Comparison of ENCODE assay signal across 18 cellular contexts in genomic region chr9:107546859-107547258, GRCh38. TPM values are rescaled to one million over a fixed set of nuclear protein-coding genes. Genes with fewer than 3 reads are reported as not detected.
DNase-seq lines count a peak whose midpoint lies in the region; ATAC-seq and TF ChIP-seq lines count a peak whose summit lies in the region.
"Had no signal": no experiment of that assay in that cellular context is flagged by ENCODE, and none has a peak within 500 bp of the region (broad histone marks: within the 10 kb centered on the region; RNA-seq: fewer than 3 reads in every experiment).

No MANE protein-coding gene starts in this region.

- no peak overlapping the region for H3K27ac Mint-ChIP-seq in T-helper 17 cell

- peaks cover 24% of the 10 kb centered on the region for H3K4me1 ChIP-seq in suprapubic skin
- peaks cover 21% of the 10 kb centered on the region for H3K4me1 ChIP-seq in lower lobe of right lung

- no peak for TF ChIP-seq POLR2A in suprapubic skin (IDR thresholded peaks at IDR 0.05)

- TF ChIP-seq EP300 in suprapubic skin (IDR thresholded peaks at IDR 0.05), result no peak

- no peak overlapping the region for H3K4me3 Mint-ChIP-seq in T-helper 17 cell

- H3K27me3 ChIP-seq in suprapubic skin (no peaks in the 10 kb centered on the region), lower lobe of right lung (ENCODE audit: low read depth) (no peaks in the 10 kb centered on the region)

- no peaks in the 10 kb centered on the region for H3K4me1 Mint-ChIP-seq in T-helper 17 cell

- no peak for TF ChIP-seq CTCF in suprapubic skin (IDR thresholded peaks at IDR 0.05)
- TF ChIP-seq CTCF in lower lobe of right lung (IDR thresholded peaks at IDR 0.05), result no peak

- H3K4me3 ChIP-seq in suprapubic skin, result no peak overlapping the region
- no peak overlapping the region for H3K4me3 ChIP-seq in lower lobe of right lung

- DNase-seq in NCI-H748 (lab: John Stamatoyannopoulos, UW; ENCODE audit: unreplicated experiment) (peak; percentile 18), NCI-H748 treated with DMSO at 0.1 percent for 48 hours (lab: John Stamatoyannopoulos, UW) (no peak), NCI-H69 (lab: John Stamatoyannopoulos, UW) (peak; percentile 21), left colon (no peak), suprapubic skin (ENCODE audit: low spot score in 2 of 2) (no peak), T-helper 17 cell (no peak), foreskin melanocyte (no peak), lower lobe of right lung (no peak)
- DNase-seq: 8988T, DND-41, GDM1, HCEC 1CT, KG1, NCI-H1105, NCI-H187, NCI-H446, NCI-H82, OCI-M1 had no signal

- no peaks in the 10 kb centered on the region for H3K27me3 Mint-ChIP-seq in T-helper 17 cell

- H3K9me3 ChIP-seq in suprapubic skin, result no peaks in the 10 kb centered on the region
- H3K9me3 ChIP-seq in T-helper 17 cell (ENCODE audit: control insufficient read depth, low read length, poor library complexity, severe bottlenecking), result no peaks in the 10 kb centered on the region
- H3K9me3 ChIP-seq in lower lobe of right lung, result no peaks in the 10 kb centered on the region

- no peaks in the 10 kb centered on the region for H3K36me3 ChIP-seq in suprapubic skin
- no peaks in the 10 kb centered on the region for H3K36me3 ChIP-seq in lower lobe of right lung

- H3K36me3 Mint-ChIP-seq in T-helper 17 cell (ENCODE audit: low read depth), result no peaks in the 10 kb centered on the region

- H3K27ac ChIP-seq in suprapubic skin, result peak overlapping the region; percentile 85
- no peak overlapping the region for H3K27ac ChIP-seq in lower lobe of right lung

- intact Hi-C loops in left colon (cut with DNase I, micrococcal nuclease) (no loop called here), lower lobe of right lung (cut with DNase I) (no loop called here)

- ATAC-seq in left colon, result peak; percentile 52
- no peak for ATAC-seq in T-helper 17 cell
- ATAC-seq in lower lobe of right lung, result no peak

RNA-seq across cellular contexts. Expression of gene KLF4, which starts 57.3 kb away (rescaled TPM):
- 100 to 1,000 TPM; 481 to 507 TPM for total RNA-seq in left colon
- total RNA-seq in suprapubic skin, result 1,000 to 10,000 TPM in 1 of 4 donors, 100 to 1,000 TPM in 3; 613 to 1,231 (median 708) TPM
- 10 to 100 TPM; 22.1 to 55.3 TPM for total RNA-seq in T-helper 17 cell
- total RNA-seq in lower lobe of right lung, result 107 TPM

Comparison
In these comparisons a context has a peak if more than half of its experiments do, and no peak if none do; other contexts are left out.
1. DNase-seq: peak in NCI-H748 (single experiment) and NCI-H69 (single experiment); none in NCI-H748 treated with DMSO at 0.1 percent for 48 hours (single experiment), left colon (0 of 2), suprapubic skin (0 of 2), T-helper 17 cell (0 of 3), foreskin melanocyte (single experiment) and lower lobe of right lung (single experiment).